Comparison of ENCODE assay signal across 8 cellular contexts in genomic region chr16:58732545-58733247, GRCh38. TPM values are rescaled to one million over a fixed set of nuclear protein-coding genes. Genes with fewer than 3 reads are reported as not detected.
DNase-seq lines count a peak whose midpoint lies in the region; ATAC-seq and TF ChIP-seq lines count a peak whose summit lies in the region.

No MANE protein-coding gene starts in this region.

- POLR2A ChIA-PET in BJ (lab: Charles Lee): no interaction called here

- H3K36me3 ChIP-seq in BJ (ENCODE audit: control insufficient read depth, insufficient read depth, low read length): no peaks in the 10 kb centered on the region
- peaks cover 21% of the 10 kb centered on the region; the same call in 1 of the 2 replicates for H3K36me3 ChIP-seq in iPS-20b (ENCODE audit: insufficient read depth, low read depth, low read length)
- peaks cover 0 to 6% (median 0%) of the 10 kb centered on the region in 4 donors for H3K36me3 ChIP-seq in stomach

- peak; percentile 54 for ATAC-seq in GM18907 (IDR thresholded peaks at IDR 0.05; ENCODE audit: unreplicated experiment)
- ATAC-seq in HG03432 (IDR thresholded peaks at IDR 0.05; ENCODE audit: unreplicated experiment): peak; percentile 57

- no peak for TF ChIP-seq EP300 in stomach (IDR thresholded peaks at IDR 0.05)

- peak overlapping the region; percentile 95 for H3K4me3 ChIP-seq in BJ (ENCODE audit: low read depth, low read length)
- peak overlapping the region; percentile 98 for H3K4me3 ChIP-seq in iPS-20b (ENCODE audit: low read length)
- peak overlapping the region; percentile 83 to 98 (median 86) for H3K4me3 ChIP-seq in stomach

- H3K9me3 ChIP-seq in iPS-20b (ENCODE audit: insufficient read depth, low read depth, low read length) (no peaks in the 10 kb centered on the region), stomach (no peaks in the 10 kb centered on the region)

- H3K4me1 ChIP-seq in iPS-20b (ENCODE audit: insufficient read depth, low read length) (peaks cover 6% of the 10 kb centered on the region; the same call in 1 of the 2 replicates), stomach (peaks cover 8 to 39% (median 27%) of the 10 kb centered on the region in 4 donors)

- peak overlapping the region; percentile 95 for H3K9ac ChIP-seq in iPS-20b (ENCODE audit: low read depth, low read length)

- peak overlapping the region; percentile 100 for H3K4me3 Mint-ChIP-seq in activated T-helper 1 cell treated with anti-CD3 and anti-CD28 coated beads, Interleukin-12 subunit alpha, Interleukin-12 subunit beta, Interleukin-2, Interleukin-4 antibody, amounts not matched to agents 30 ng/mL and 10 ng/mL and 1 ng/mL, durations not matched to agents 14 hours and 24 hours and 36 hours

- peak overlapping the region; percentile 97 for H3K27ac Mint-ChIP-seq in activated T-helper 1 cell treated with anti-CD3 and anti-CD28 coated beads, Interleukin-12 subunit alpha, Interleukin-12 subunit beta, Interleukin-2, Interleukin-4 antibody, amounts not matched to agents 30 ng/mL and 10 ng/mL and 1 ng/mL, durations not matched to agents 14 hours and 24 hours and 36 hours

- intact Hi-C loops in activated T-helper 1 cell treated with anti-CD3 and anti-CD28 coated beads, Interleukin-12 subunit alpha, Interleukin-12 subunit beta, Interleukin-2, Interleukin-4 antibody, amounts not matched to agents 30 ng/mL and 10 ng/mL and 1 ng/mL, durations not matched to agents 14 hours and 24 hours and 36 hours (cut with micrococcal nuclease): loop anchor here (1.0 to 10.0 kb wide), 6 partner anchors 214 to 995 kb away; partner anchors contain the start of genes CFAP20, CSNK2A2, GINS3 and KATNB1
- intact Hi-C loops in stomach (cut with DNase I; ENCODE audit: low total_unique reads): no loop called here

- no peaks in the 10 kb centered on the region for H3K27me3 ChIP-seq in BJ (ENCODE audit: control insufficient read depth, insufficient read depth, low read length)
- H3K27me3 ChIP-seq in iPS-20b (ENCODE audit: insufficient read depth, low read length): no peaks in the 10 kb centered on the region
- no peaks in the 10 kb centered on the region for H3K27me3 ChIP-seq in stomach

- H3K27me3 Mint-ChIP-seq in activated T-helper 1 cell treated with anti-CD3 and anti-CD28 coated beads, Interleukin-12 subunit alpha, Interleukin-12 subunit beta, Interleukin-2, Interleukin-4 antibody, amounts not matched to agents 30 ng/mL and 10 ng/mL and 1 ng/mL, durations not matched to agents 14 hours and 24 hours and 36 hours (ENCODE audit: insufficient read depth): no peaks in the 10 kb centered on the region

- DNase-seq in BJ (ENCODE audit: low read depth): no peak
- no peak for DNase-seq in activated T-helper 1 cell treated with anti-CD3 and anti-CD28 coated beads, Interleukin-12 subunit alpha, Interleukin-12 subunit beta, Interleukin-2, Interleukin-4 antibody, amounts not matched to agents 30 ng/mL and 10 ng/mL and 1 ng/mL, durations not matched to agents 14 hours and 24 hours and 36 hours (ENCODE audit: low spot score)
- no peak for DNase-seq in stomach
- no peak for DNase-seq in NCI-H146 treated with DMSO at 0.1 percent for 48 hours (lab: John Stamatoyannopoulos, UW; ENCODE audit: unreplicated experiment)
- DNase-seq in AML-193 (lab: John Stamatoyannopoulos, UW): no peak

- peaks cover 29% of the 10 kb centered on the region for H3K4me1 Mint-ChIP-seq in activated T-helper 1 cell treated with anti-CD3 and anti-CD28 coated beads, Interleukin-12 subunit alpha, Interleukin-12 subunit beta, Interleukin-2, Interleukin-4 antibody, amounts not matched to agents 30 ng/mL and 10 ng/mL and 1 ng/mL, durations not matched to agents 14 hours and 24 hours and 36 hours (ENCODE audit: low read depth)

- no peak for TF ChIP-seq CTCF in BJ (IDR thresholded peaks at IDR 0.05; ENCODE audit: insufficient read depth, low read depth, low read length)
- no peak for TF ChIP-seq CTCF in stomach (IDR thresholded peaks at IDR 0.05)

- H3K27ac ChIP-seq in iPS-20b (ENCODE audit: low read length) (no peak overlapping the region), stomach (peak overlapping the region in 4 of 5 donors; percentile 80 to 89 (median 86))

- CTCF ChIA-PET in BJ (lab: Yijun Ruan, JAX): interaction anchor here (0.6 kb wide), 1 partner anchor 1119 kb away, joined by 3 read pairs; no protein-coding TSS in a partner anchor

- H3K36me3 Mint-ChIP-seq in activated T-helper 1 cell treated with anti-CD3 and anti-CD28 coated beads, Interleukin-12 subunit alpha, Interleukin-12 subunit beta, Interleukin-2, Interleukin-4 antibody, amounts not matched to agents 30 ng/mL and 10 ng/mL and 1 ng/mL, durations not matched to agents 14 hours and 24 hours and 36 hours (ENCODE audit: low read depth): peaks cover 11% of the 10 kb centered on the region

- 27 to 37% (median 30%) methylated on average over 9 of the region's 9 CpGs for WGBS in stomach, 5 donors

- no peak for TF ChIP-seq POLR2A in stomach (IDR thresholded peaks at IDR 0.05)

- H3K9me3 Mint-ChIP-seq in activated T-helper 1 cell treated with anti-CD3 and anti-CD28 coated beads, Interleukin-12 subunit alpha, Interleukin-12 subunit beta, Interleukin-2, Interleukin-4 antibody, amounts not matched to agents 30 ng/mL and 10 ng/mL and 1 ng/mL, durations not matched to agents 14 hours and 24 hours and 36 hours: no peaks in the 10 kb centered on the region

RNA-seq across cellular contexts. Expression of gene GOT2, which starts 1.4 kb away (rescaled TPM):
- polyA plus RNA-seq in BJ (2011; rRNA removed) (65.2 and 72.8 TPM in 2 replicates), stomach (10 to 100 TPM; 43.7 to 60.3 (median 52.2) TPM)
- polyA minus RNA-seq in BJ (2011; rRNA and poly(A)+ RNA removed): 39.0 and 49.2 TPM in 2 replicates
- total RNA-seq in activated T-helper 1 cell treated with anti-CD3 and anti-CD28 coated beads, Interleukin-12 subunit alpha, Interleukin-12 subunit beta, Interleukin-2, Interleukin-4 antibody, amounts not matched to agents 30 ng/mL and 10 ng/mL and 1 ng/mL, durations not matched to agents 14 hours and 24 hours and 36 hours: 135 and 137 TPM in 2 replicates
- 10 to 100 TPM; 45.7 to 96.9 (median 72.9) TPM for total RNA-seq in stomach

RNA-seq across cellular contexts. Expression of gene SLC38A7, which starts 48.1 kb away (rescaled TPM):
- polyA plus RNA-seq in BJ (2011; rRNA removed): 16.6 and 24.1 TPM in 2 replicates
- polyA minus RNA-seq in BJ (2011; rRNA and poly(A)+ RNA removed): 27.1 and 36.2 TPM in 2 replicates
- total RNA-seq in activated T-helper 1 cell treated with anti-CD3 and anti-CD28 coated beads, Interleukin-12 subunit alpha, Interleukin-12 subunit beta, Interleukin-2, Interleukin-4 antibody, amounts not matched to agents 30 ng/mL and 10 ng/mL and 1 ng/mL, durations not matched to agents 14 hours and 24 hours and 36 hours: 9.3 and 11.8 TPM in 2 replicates
- 10 to 100 TPM in 2 of 5 donors, 1 to 10 TPM in 2, under 1 TPM in 1; 0.87 to 35.6 (median 9.1) TPM for total RNA-seq in stomach
- 1 to 10 TPM; 1.4 to 3.4 (median 2.9) TPM for polyA plus RNA-seq in stomach
